Comparison of ENCODE assay signal across 8 cellular contexts in the genomic region with DNA sequence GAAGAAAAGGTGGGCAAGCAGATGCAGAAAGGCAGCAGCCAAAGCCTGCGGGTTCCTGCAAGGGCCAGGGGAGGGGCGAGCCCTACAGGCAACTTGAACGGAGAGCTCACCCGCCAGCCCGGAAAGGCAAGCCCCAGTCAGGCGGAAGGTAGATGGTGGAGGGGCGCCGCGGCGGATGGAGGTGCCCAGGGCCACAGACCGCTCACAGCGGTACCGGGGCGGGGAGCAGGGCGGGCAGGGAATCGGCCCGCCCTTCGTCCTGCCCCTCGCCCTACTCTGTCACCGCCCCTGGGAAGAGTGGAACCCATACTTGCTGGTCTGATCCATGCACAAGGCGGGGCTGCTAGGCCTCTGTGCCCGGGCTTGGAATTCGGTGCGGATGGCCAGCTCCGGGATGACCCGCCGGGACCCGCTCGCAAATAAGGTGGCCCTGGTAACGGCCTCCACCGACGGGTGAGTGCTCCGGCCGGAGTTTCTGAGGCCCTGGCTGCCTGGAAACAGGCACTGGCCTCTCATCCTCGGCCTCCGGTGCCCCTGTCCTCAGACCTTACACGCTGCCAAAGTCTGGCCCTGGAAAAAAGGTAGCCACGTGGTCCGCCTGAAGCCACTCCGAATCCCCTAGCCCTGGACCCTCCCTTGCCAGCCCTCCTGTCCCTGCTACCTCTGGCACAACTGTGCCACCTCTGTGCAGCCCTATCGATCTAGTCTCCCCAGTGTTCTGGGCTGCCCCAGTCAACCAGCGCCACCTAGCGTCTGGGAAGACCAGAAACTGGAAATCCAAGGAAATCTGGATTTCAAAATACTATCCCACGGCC. TPM values are rescaled to one million over a fixed set of nuclear protein-coding genes. Genes with fewer than 3 reads are reported as not detected.
DNase-seq lines count a peak whose midpoint lies in the region; ATAC-seq and TF ChIP-seq lines count a peak whose summit lies in the region.

Gene DHRS4, plus strand, starts transcription at position 307 of the 815 bp plus-strand sequence. Its CDS starts 19 bp downstream, at position 326.

- H3K4me1 ChIP-seq in BLaER1 treated with 17β-estradiol and CSF1 and Interleukin-3, amounts not matched to agents 10 nM and 100 nM = peaks cover 14 to 20% (median 17%) of the 10 kb centered on the region in 10 experiments; a peak in 19 of 20 replicates
- peaks cover 3 to 20% of the 10 kb centered on the region in 2 donors for H3K4me1 ChIP-seq in left lung

- peak within 1 kb of the TSS; percentile 57 to 88 (median 82) for H3K27ac ChIP-seq in BLaER1 treated with 17β-estradiol and CSF1 and Interleukin-3, amounts not matched to agents 10 nM and 100 nM
- H3K27ac ChIP-seq in coronary artery = peak within 1 kb of the TSS; percentile 61 to 90
- H3K27ac ChIP-seq in left lung = peak within 1 kb of the TSS; percentile 86 to 90

- H3K9me3 ChIP-seq in BLaER1 treated with 17β-estradiol and CSF1 and Interleukin-3, amounts not matched to agents 10 nM and 100 nM (replicated peaks in 1 of 11) = peaks cover 20 to 33% (median 30%) of the 10 kb centered on the region in 11 experiments
- peaks cover 0 to 6% of the 10 kb centered on the region in 2 donors for H3K9me3 ChIP-seq in left lung

- DNase-seq in GM19240 (ENCODE audit: insufficient read length, low spot score) (peak; percentile 32), NCI-H524 treated with DMSO at 0.1 percent for 48 hours (lab: John Stamatoyannopoulos, UW) (peak; percentile 77), coronary artery (ENCODE audit: low spot score) (peak; percentile 83), left lung (peak; percentile 89 to 93)
- peak; percentile 93 for DNase-seq in activated CD4-positive, alpha-beta T cell treated with anti-CD3 and anti-CD28 coated beads, Interleukin-2, amount 10 ng/mL, durations not matched to agents 24 days and 14 days
- DNase-seq in stimulated activated CD4-positive, alpha-beta T cell treated with anti-CD3 and anti-CD28 coated beads, Interleukin-2, amount 100 ng/mL, for 48 hours = peak; percentile 75 to 78

- H3K27me3 Mint-ChIP-seq in activated CD4-positive, alpha-beta T cell treated with anti-CD3 and anti-CD28 coated beads, Interleukin-2, amount 10 ng/mL, durations not matched to agents 24 days and 14 days = no peaks in the 10 kb centered on the region

- H3K4me3 Mint-ChIP-seq in activated CD4-positive, alpha-beta T cell treated with anti-CD3 and anti-CD28 coated beads, Interleukin-2, amount 10 ng/mL, durations not matched to agents 24 days and 14 days = peak within 1 kb of the TSS; percentile 99

- H3K9ac ChIP-seq in BLaER1 treated with 17β-estradiol and CSF1 and Interleukin-3, amounts not matched to agents 10 nM and 100 nM = peak within 1 kb of the TSS; percentile 82 to 91 (median 86)

- peaks cover 14% of the 10 kb centered on the region for H3K36me3 Mint-ChIP-seq in activated CD4-positive, alpha-beta T cell treated with anti-CD3 and anti-CD28 coated beads, Interleukin-2, amount 10 ng/mL, durations not matched to agents 24 days and 14 days (ENCODE audit: low read depth)

- H4K20me1 ChIP-seq in BLaER1 treated with 17β-estradiol and CSF1 and Interleukin-3, amounts not matched to agents 10 nM and 100 nM = no peaks in the 10 kb centered on the region

- peak within 1 kb of the TSS; percentile 90 for H3K27ac Mint-ChIP-seq in activated CD4-positive, alpha-beta T cell treated with anti-CD3 and anti-CD28 coated beads, Interleukin-2, amount 10 ng/mL, durations not matched to agents 24 days and 14 days

- H3K9me3 Mint-ChIP-seq in activated CD4-positive, alpha-beta T cell treated with anti-CD3 and anti-CD28 coated beads, Interleukin-2, amount 10 ng/mL, durations not matched to agents 24 days and 14 days = peaks cover 5% of the 10 kb centered on the region

- peaks cover 15% of the 10 kb centered on the region for H3K4me1 Mint-ChIP-seq in activated CD4-positive, alpha-beta T cell treated with anti-CD3 and anti-CD28 coated beads, Interleukin-2, amount 10 ng/mL, durations not matched to agents 24 days and 14 days

- peak within 1 kb of the TSS; percentile 69 to 90 (median 82) for H3K4me3 ChIP-seq in BLaER1 treated with 17β-estradiol and CSF1 and Interleukin-3, amounts not matched to agents 10 nM and 100 nM
- H3K4me3 ChIP-seq in coronary artery (peak within 1 kb of the TSS; percentile 78), left lung (peak within 1 kb of the TSS; percentile 81 to 90)

- no peaks in the 10 kb centered on the region for H3K27me3 ChIP-seq in BLaER1 treated with 17β-estradiol and CSF1 and Interleukin-3, amounts not matched to agents 10 nM and 100 nM
- no peaks in the 10 kb centered on the region for H3K27me3 ChIP-seq in left lung

- ATAC-seq in HG03469 (IDR thresholded peaks at IDR 0.05; ENCODE audit: unreplicated experiment) (peak; percentile 77), left lung (peak; percentile 99)

- H3K4me2 ChIP-seq in BLaER1 treated with 17β-estradiol and CSF1 and Interleukin-3, amounts not matched to agents 10 nM and 100 nM = peak within 1 kb of the TSS; percentile 82 to 93 (median 88)

- H3K36me3 ChIP-seq in BLaER1 treated with 17β-estradiol and CSF1 and Interleukin-3, amounts not matched to agents 10 nM and 100 nM = peaks cover 0 to 20% (median 10%) of the 10 kb centered on the region in 11 experiments; a peak in 9 of 22 replicates
- peaks cover 0 to 11% of the 10 kb centered on the region in 2 donors for H3K36me3 ChIP-seq in left lung

- peak; percentile 93 for TF ChIP-seq CTCF in coronary artery (IDR thresholded peaks at IDR 0.05)
- TF ChIP-seq CTCF in left lung (IDR thresholded peaks at IDR 0.05) = peak; percentile 81 to 93

- intact Hi-C loops in activated CD4-positive, alpha-beta T cell treated with anti-CD3 and anti-CD28 coated beads, Interleukin-2, amount 10 ng/mL, durations not matched to agents 24 days and 14 days (cut with micrococcal nuclease) = loop anchor here (1.0 to 2.0 kb wide), 3 partner anchors 287 to 489 kb away; partner anchors contain the start of gene SDR39U1
- intact Hi-C loops in left lung (cut with DNase I) = no loop called here

RNA-seq across cellular contexts. Expression of gene DHRS4, which starts in this region (rescaled TPM):
- total RNA-seq in activated CD4-positive, alpha-beta T cell treated with anti-CD3 and anti-CD28 coated beads, Interleukin-2, amount 10 ng/mL, durations not matched to agents 24 days and 14 days = 17.6 and 18.2 TPM in 2 replicates
- total RNA-seq in left lung = 10 to 100 TPM; 28.1 to 36.5 TPM

Comparison
In these comparisons a context has a peak if more than half of its experiments do, and no peak if none do; other contexts are left out.
1. Peak in every context shown above with its lines: DNase-seq, ATAC-seq, H3K4me3 ChIP-seq and H3K27ac ChIP-seq.
2. DNase-seq: peak in every context shown above with its lines; median percentile 93 in activated CD4-positive, alpha-beta T cell treated with anti-CD3 and anti-CD28 coated beads, Interleukin-2, amount 10 ng/mL, durations not matched to agents 24 days and 14 days; 91 in left lung; 83 in coronary artery; 77 in NCI-H524 treated with DMSO at 0.1 percent for 48 hours; 76 in stimulated activated CD4-positive, alpha-beta T cell treated with anti-CD3 and anti-CD28 coated beads, Interleukin-2, amount 100 ng/mL, for 48 hours; 32 in GM19240.